In genomic region chr11:35418282-35418846, GRCh38 we compare ENCODE assay signal across 9 cellular contexts. TPM values are rescaled to one million over a fixed set of nuclear protein-coding genes. Genes with fewer than 3 reads are reported as not detected.
DNase-seq lines count a peak whose midpoint lies in the region; ATAC-seq, FAIRE-seq and TF ChIP-seq lines count a peak whose summit lies in the region.
"Had no signal": no experiment of that assay in that cellular context is flagged by ENCODE, and none has a peak within 500 bp of the region (broad histone marks: within the 10 kb centered on the region; RNA-seq: fewer than 3 reads in every experiment).

No MANE protein-coding gene starts in this region.

- H3K27ac ChIP-seq in ectodermal cell (ENCODE audit: insufficient read depth, low read depth, low read length, poor library complexity, severe bottlenecking) (no peak overlapping the region), pancreas (no peak overlapping the region)

- peak overlapping the region; percentile 66 for H3K4me3 Mint-ChIP-seq in Caco-2 (ENCODE audit: unreplicated experiment)

- WGBS in ectodermal cell, 2 experiments: 0 to 1% methylated on average over 29 of the region's 29 CpGs
- WGBS in pancreas, 2 donors: 6 to 9% methylated on average over 29 of the region's 29 CpGs

- H3K27me3 ChIP-seq in Caco-2 (replicated peaks; ENCODE audit: control insufficient read depth, insufficient read depth, low read length) (peaks cover 7% of the 10 kb centered on the region), ectodermal cell (ENCODE audit: control insufficient read depth, insufficient read depth, low read length, poor library complexity, severe bottlenecking) (peaks cover 83% of the 10 kb centered on the region), pancreas (peaks cover 0 to 6% (median 4%) of the 10 kb centered on the region in 4 donors)

- intact Hi-C loops in Caco-2 (cut with micrococcal nuclease; ENCODE audit: unreplicated experiment) (no loop called here), pancreas (cut with DNase I) (no loop called here)

- no peak overlapping the region for H3K27ac Mint-ChIP-seq in Caco-2 (ENCODE audit: unreplicated experiment)

- BruUV-seq in Caco-2 (replicated peaks; lab: Mats Ljungman, UMichigan): no TSS peak

- peaks cover 6% of the 10 kb centered on the region for H3K4me1 Mint-ChIP-seq in Caco-2 (ENCODE audit: low read depth, unreplicated experiment)

- no peaks in the 10 kb centered on the region for H3K9me3 ChIP-seq in Caco-2
- H3K9me3 ChIP-seq in ectodermal cell (ENCODE audit: control insufficient read depth, low read length): no peaks in the 10 kb centered on the region
- no peaks in the 10 kb centered on the region for H3K9me3 ChIP-seq in pancreas

- H3K9me3 Mint-ChIP-seq in Caco-2 (ENCODE audit: unreplicated experiment): no peaks in the 10 kb centered on the region

- no peak for FAIRE-seq in pancreas (lab: Jason Lieb, UNC)
- FAIRE-seq: endothelial cell of umbilical vein had no signal

- TF ChIP-seq CTCF in Caco-2 (IDR thresholded peaks at IDR 0.05; ENCODE audit: insufficient read depth in 1 of 2, low read depth in 1 of 2, low read length in 1 of 2, severe bottlenecking in 1 of 2, unreplicated experiment in 1 of 2): no peak
- TF ChIP-seq CTCF in pancreas (IDR thresholded peaks at IDR 0.05): no peak

- H3K4me1 ChIP-seq in Caco-2: no peaks in the 10 kb centered on the region; the same call in 1 of the 2 replicates
- H3K4me1 ChIP-seq in ectodermal cell (ENCODE audit: control insufficient read depth, insufficient read depth, low read length): peaks cover 7% of the 10 kb centered on the region
- H3K4me1 ChIP-seq in pancreas: peaks cover 0 to 7% (median 0%) of the 10 kb centered on the region in 3 donors

- peaks cover 43% of the 10 kb centered on the region for H3K27me3 Mint-ChIP-seq in Caco-2 (ENCODE audit: insufficient read depth, unreplicated experiment)

- POLR2A ChIA-PET in Caco-2 (lab: Charles Lee): no interaction called here

- peak overlapping the region; percentile 42 for H3K4me3 ChIP-seq in Caco-2 (ENCODE audit: low read depth, low read length)
- peak overlapping the region; percentile 43 for H3K4me3 ChIP-seq in ectodermal cell (ENCODE audit: insufficient read depth, low read depth, low read length)
- H3K4me3 ChIP-seq in pancreas: peak overlapping the region; percentile 12 to 54 (median 32)

- DNase-seq in Caco-2 (peak in 1 of 2 experiments; percentile 21), NCI-H2227 treated with DMSO at 0.1 percent for 48 hours (lab: John Stamatoyannopoulos, UW) (peak; percentile 66), pancreas (peak in 4 of 6 donors; percentile 23 to 71 (median 48)), putamen (ENCODE audit: low spot score) (no peak), LoVo (ENCODE audit: low spot score) (no peak), NCI-H2171 treated with DMSO at 0.1 percent for 48 hours (lab: John Stamatoyannopoulos, UW) (no peak)

- H3K36me3 Mint-ChIP-seq in Caco-2 (ENCODE audit: insufficient read depth, unreplicated experiment): no peaks in the 10 kb centered on the region

- ATAC-seq in pancreas (peak in 3 of 4 donors; percentile 66 to 81 (median 68)), HG02623 (IDR thresholded peaks at IDR 0.05; ENCODE audit: unreplicated experiment) (no peak)

- CTCF ChIA-PET in Caco-2 (lab: Charles Lee): no interaction called here

- no peaks in the 10 kb centered on the region for H3K36me3 ChIP-seq in Caco-2 (ENCODE audit: control insufficient read depth, insufficient read depth, low read length)
- H3K36me3 ChIP-seq in ectodermal cell (ENCODE audit: control insufficient read depth, insufficient read depth, low read length): no peaks in the 10 kb centered on the region
- no peaks in the 10 kb centered on the region for H3K36me3 ChIP-seq in pancreas

RNA-seq across cellular contexts. Expression of gene SLC1A2, which starts 1.0 kb away (rescaled TPM):
- total RNA-seq in Caco-2 (2022): 1.4 and 2.0 TPM in 2 replicates
- 5.4 TPM for polyA plus RNA-seq in ectodermal cell (2013, experiment 1 of 4)
- 5.1 TPM for polyA plus RNA-seq in ectodermal cell (2013, experiment 2 of 4)
- 4.4 TPM for polyA plus RNA-seq in ectodermal cell (2013, experiment 3 of 4)
- 4.2 TPM for polyA plus RNA-seq in ectodermal cell (2013, experiment 4 of 4)
- 10 to 100 TPM; 28.5 to 62.5 (median 46.8) TPM for total RNA-seq in pancreas
- polyA plus RNA-seq in pancreas: 10 to 100 TPM in 1 of 2 donors, 1 to 10 TPM in 1; 4.7 to 11.1 TPM
- total RNA-seq: endothelial cell of umbilical vein had no signal
- polyA plus RNA-seq: endothelial cell of umbilical vein had no signal

Comparison
In these comparisons a context has a peak if more than half of its experiments do, and no peak if none do; other contexts are left out.
1. DNase-seq: peak in NCI-H2227 treated with DMSO at 0.1 percent for 48 hours (single experiment) and pancreas (4 of 6); none in putamen (single experiment), LoVo (single experiment) and NCI-H2171 treated with DMSO at 0.1 percent for 48 hours (single experiment).
2. Peak in every context shown above with its lines, with median percentiles within 50 percentile points of each other: H3K4me3 ChIP-seq.